In the genomic region with DNA sequence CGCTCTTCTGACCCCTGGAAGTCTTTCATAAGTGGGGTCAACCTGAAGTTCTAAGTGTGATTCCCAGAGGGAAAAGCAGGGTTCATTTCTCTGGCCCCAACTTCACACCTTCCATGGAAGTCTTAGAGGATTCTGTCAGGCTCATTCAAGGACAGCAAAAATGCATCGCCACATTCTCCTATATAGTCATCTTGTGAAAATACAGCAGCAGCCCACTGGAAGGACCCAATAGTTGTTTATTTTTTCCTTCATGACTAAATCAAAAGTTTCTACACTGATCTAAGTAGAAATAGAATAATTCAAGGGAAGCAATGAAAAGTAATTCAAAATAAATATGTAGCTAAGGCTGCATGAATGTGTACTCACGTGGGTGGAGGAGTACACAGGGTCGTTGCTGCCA, we compare ENCODE assay signal across 29 cellular contexts.
"Had no signal": no experiment of that assay in that cellular context is flagged by ENCODE, and none has a peak within 500 bp of the region (broad histone marks: within the 10 kb centered on the region; RNA-seq: fewer than 3 reads in every experiment).

No MANE protein-coding gene starts in this region.

- DNase-seq: activated CD4-positive, alpha-beta memory T cell treated with anti-CD3 and anti-CD28 coated beads for 36 hours; activated CD4-positive, alpha-beta T cell treated with anti-CD3 and anti-CD28 coated beads, Interleukin-2, amount 10 ng/mL, durations not matched to agents 24 days and 14 days; activated CD4-positive, CD25-positive, alpha-beta regulatory T cell treated with anti-CD3 and anti-CD28 coated beads, Interleukin-2, amount 50 U/mL, for 72 hours; activated CD8-positive, alpha-beta memory T cell treated with anti-CD3 and anti-CD28 coated beads, Interleukin-2, amount 50 U/mL, for 48 hours; activated naive CD4-positive, alpha-beta T cell; activated T-cell treated with anti-CD3 and anti-CD28 coated beads, Interleukin-2, amount 50 U/mL, for 24 hours; dermis blood vessel endothelial cell; effector CD4-positive, alpha-beta T cell; gastrocnemius medialis; hippocampal formation; immature natural killer cell; kidney; left colon; mammary epithelial cell; ovary; right lobe of liver; stimulated activated CD4-positive, alpha-beta T cell treated with anti-CD3 and anti-CD28 coated beads, Interleukin-12 subunit alpha, Interleukin-12 subunit beta, amount 100 ng/mL, for 4 hours; stimulated activated CD4-positive, alpha-beta T cell treated with anti-CD3 and anti-CD28 coated beads, Interleukin-4, amount 100 ng/mL, for 24 hours; T-helper 2 cell had no signal

- H3K9me3 ChIP-seq: gastrocnemius medialis, ovary, right lobe of liver, vagina had no signal

- H3K4me1 Mint-ChIP-seq: activated CD4-positive, alpha-beta T cell treated with anti-CD3 and anti-CD28 coated beads, Interleukin-2, amount 10 ng/mL, durations not matched to agents 24 days and 14 days; central memory CD8-positive, alpha-beta T cell; immature natural killer cell had no signal

- H3K36me3 ChIP-seq: gastrocnemius medialis, ovary, right lobe of liver, vagina had no signal

- H3K36me3 Mint-ChIP-seq: activated CD4-positive, alpha-beta memory T cell treated with anti-CD3 and anti-CD28 coated beads for 36 hours; immature natural killer cell; stimulated activated effector memory CD8-positive, alpha-beta T cell treated with anti-CD3 and anti-CD28 coated beads, Interleukin-12 subunit alpha, Interleukin-12 subunit beta, amount 100 ng/mL, for 72 hours had no signal

- H3K27me3 Mint-ChIP-seq: activated CD4-positive, alpha-beta memory T cell treated with anti-CD3 and anti-CD28 coated beads for 36 hours; activated naive CD8-positive, alpha-beta T cell; activated T-cell treated with anti-CD3 and anti-CD28 coated beads, Interleukin-2, amount 50 U/mL, for 24 hours; progenitor cell of endocrine pancreas; stimulated activated naive CD8-positive, alpha-beta T cell treated with anti-CD3 and anti-CD28 coated beads, Interleukin-15, Interleukin-2, amounts not matched to agents 100 ng/mL and 50 ng/mL, for 24 hours; type B pancreatic cell had no signal

- H3K4me3 ChIP-seq: gastrocnemius medialis, ovary, right lobe of liver, skin epidermis, vagina had no signal

- H3K27me3 ChIP-seq: gastrocnemius medialis, ovary, right lobe of liver, vagina had no signal

- ATAC-seq: gastrocnemius medialis; right lobe of liver; stimulated activated effector memory CD8-positive, alpha-beta T cell treated with anti-CD3 and anti-CD28 coated beads, Interleukin-12 subunit alpha, Interleukin-12 subunit beta, amount 100 ng/mL, for 72 hours had no signal

- H3K27ac ChIP-seq: epithelial cell of prostate, gastrocnemius medialis, ovary, right lobe of liver, skin epidermis, vagina had no signal

- H3K27ac Mint-ChIP-seq: activated CD4-positive, alpha-beta memory T cell treated with anti-CD3 and anti-CD28 coated beads for 36 hours; activated CD4-positive, alpha-beta T cell treated with anti-CD3 and anti-CD28 coated beads, Interleukin-2, amount 10 ng/mL, durations not matched to agents 24 days and 14 days; activated naive CD8-positive, alpha-beta T cell; activated T-cell treated with anti-CD3 and anti-CD28 coated beads, Interleukin-2, amount 50 U/mL, for 24 hours; immature natural killer cell; progenitor cell of endocrine pancreas; stimulated activated effector memory CD8-positive, alpha-beta T cell treated with anti-CD3 and anti-CD28 coated beads, Interleukin-12 subunit alpha, Interleukin-12 subunit beta, amount 100 ng/mL, for 72 hours; stimulated activated naive CD8-positive, alpha-beta T cell treated with anti-CD3 and anti-CD28 coated beads, Interleukin-15, Interleukin-2, amounts not matched to agents 100 ng/mL and 50 ng/mL, for 24 hours; type B pancreatic cell had no signal

- H3K4me3 Mint-ChIP-seq: activated CD4-positive, alpha-beta memory T cell treated with anti-CD3 and anti-CD28 coated beads for 36 hours; activated CD4-positive, alpha-beta T cell treated with anti-CD3 and anti-CD28 coated beads, Interleukin-2, amount 10 ng/mL, durations not matched to agents 24 days and 14 days; activated naive CD8-positive, alpha-beta T cell; activated T-cell treated with anti-CD3 and anti-CD28 coated beads, Interleukin-2, amount 50 U/mL, for 24 hours; central memory CD8-positive, alpha-beta T cell; immature natural killer cell; nephron; stimulated activated effector memory CD8-positive, alpha-beta T cell treated with anti-CD3 and anti-CD28 coated beads, Interleukin-12 subunit alpha, Interleukin-12 subunit beta, amount 100 ng/mL, for 72 hours; stimulated activated naive CD8-positive, alpha-beta T cell treated with anti-CD3 and anti-CD28 coated beads, Interleukin-15, Interleukin-2, amounts not matched to agents 100 ng/mL and 50 ng/mL, for 24 hours; type B pancreatic cell had no signal

- H3K9me3 Mint-ChIP-seq: activated CD4-positive, alpha-beta memory T cell treated with anti-CD3 and anti-CD28 coated beads for 36 hours; activated CD4-positive, alpha-beta T cell treated with anti-CD3 and anti-CD28 coated beads, Interleukin-2, amount 10 ng/mL, durations not matched to agents 24 days and 14 days; activated T-cell treated with anti-CD3 and anti-CD28 coated beads, Interleukin-2, amount 50 U/mL, for 24 hours; central memory CD8-positive, alpha-beta T cell; immature natural killer cell; nephron; stimulated activated effector memory CD8-positive, alpha-beta T cell treated with anti-CD3 and anti-CD28 coated beads, Interleukin-12 subunit alpha, Interleukin-12 subunit beta, amount 100 ng/mL, for 72 hours; stimulated activated naive CD8-positive, alpha-beta T cell treated with anti-CD3 and anti-CD28 coated beads, Interleukin-15, Interleukin-2, amounts not matched to agents 100 ng/mL and 50 ng/mL, for 24 hours; type B pancreatic cell had no signal
